In genomic region chr7:5796076-5796475, GRCh38 we compare ENCODE assay signal across 27 cellular contexts.
"Had no signal": no experiment of that assay in that cellular context is flagged by ENCODE, and none has a peak within 500 bp of the region (broad histone marks: within the 10 kb centered on the region; RNA-seq: fewer than 3 reads in every experiment).

No MANE protein-coding gene starts in this region.

- H3K4me1 Mint-ChIP-seq: endodermal cell; stimulated activated effector memory CD8-positive, alpha-beta T cell treated with anti-CD3 and anti-CD28 coated beads, Interleukin-12 subunit alpha, Interleukin-12 subunit beta, amount 100 ng/mL, for 72 hours had no signal

- DNase-seq: colonic mucosa; effector CD8-positive, alpha-beta T cell; endodermal cell; foreskin fibroblast; heart left ventricle; immature natural killer cell; islet precursor cell; kidney glomerular epithelial cell; left ventricle myocardium superior; lower lobe of right lung; natural killer cell; sigmoid colon; stimulated activated CD4-positive, alpha-beta T cell treated with anti-CD3 and anti-CD28 coated beads, Interleukin-2, amount 100 ng/mL, for 24 hours; stimulated activated CD4-positive, alpha-beta T cell treated with anti-CD3 and anti-CD28 coated beads, Interleukin-4, amount 100 ng/mL, for 24 hours; stimulated activated naive CD4-positive, alpha-beta T cell treated with Interleukin-2 at 50 U/mL for 16 hours; stomach; thyroid gland had no signal

- H3K27me3 ChIP-seq: colonic mucosa, gastroesophageal sphincter, heart left ventricle, hepatocyte, right atrium auricular region, sigmoid colon, stomach, thyroid gland had no signal

- H3K9me3 Mint-ChIP-seq: immature natural killer cell; natural killer cell; stimulated activated effector memory CD8-positive, alpha-beta T cell treated with anti-CD3 and anti-CD28 coated beads, Interleukin-12 subunit alpha, Interleukin-12 subunit beta, amount 100 ng/mL, for 72 hours; type B pancreatic cell had no signal

- H3K36me3 Mint-ChIP-seq: immature natural killer cell; natural killer cell; stimulated activated effector memory CD8-positive, alpha-beta T cell treated with anti-CD3 and anti-CD28 coated beads, Interleukin-12 subunit alpha, Interleukin-12 subunit beta, amount 100 ng/mL, for 72 hours; type B pancreatic cell had no signal

- H3K36me3 ChIP-seq: colonic mucosa, gastroesophageal sphincter, heart left ventricle, lower lobe of right lung, prostate gland, right atrium auricular region, sigmoid colon, stomach, thyroid gland had no signal

- H3K9me3 ChIP-seq: colonic mucosa, gastroesophageal sphincter, heart left ventricle, lower lobe of right lung, prostate gland, right atrium auricular region, sigmoid colon, stomach, thyroid gland had no signal

- H3K4me3 ChIP-seq: colonic mucosa, gastroesophageal sphincter, heart left ventricle, hepatocyte, lower lobe of right lung, prostate gland, right atrium auricular region, sigmoid colon, stomach, thyroid gland had no signal

- H3K27ac ChIP-seq: colonic mucosa, epithelial cell of prostate, gastroesophageal sphincter, heart left ventricle, hepatocyte, lower lobe of right lung, parathyroid adenoma, prostate gland, right atrium auricular region, sigmoid colon, stomach, thyroid gland had no signal

- H3K4me2 ChIP-seq: hepatocyte had no signal

- H3K27me3 Mint-ChIP-seq: dendritic cell treated with granulocyte-macrophage colony-stimulating factor and Interleukin-4, amounts not matched to agents 40 ng/mL and 50 ng/mL, for 4 days; type B pancreatic cell had no signal

- H3K27ac Mint-ChIP-seq: dendritic cell treated with granulocyte-macrophage colony-stimulating factor and Interleukin-4, amounts not matched to agents 40 ng/mL and 50 ng/mL, for 4 days; endodermal cell; natural killer cell; stimulated activated effector memory CD8-positive, alpha-beta T cell treated with anti-CD3 and anti-CD28 coated beads, Interleukin-12 subunit alpha, Interleukin-12 subunit beta, amount 100 ng/mL, for 72 hours; type B pancreatic cell had no signal

- H3K79me2 ChIP-seq: hepatocyte, parathyroid adenoma had no signal

- ATAC-seq: esophagus mucosa; gastroesophageal sphincter; heart left ventricle; left ventricle myocardium superior; lower lobe of right lung; natural killer cell; stimulated activated effector memory CD8-positive, alpha-beta T cell treated with anti-CD3 and anti-CD28 coated beads, Interleukin-12 subunit alpha, Interleukin-12 subunit beta, amount 100 ng/mL, for 72 hours had no signal

- H3K4me1 ChIP-seq: colonic mucosa, gastroesophageal sphincter, heart left ventricle, lower lobe of right lung, parathyroid adenoma, prostate gland, right atrium auricular region, sigmoid colon, stomach, thyroid gland had no signal

- H3K4me3 Mint-ChIP-seq: dendritic cell treated with granulocyte-macrophage colony-stimulating factor and Interleukin-4, amounts not matched to agents 40 ng/mL and 50 ng/mL, for 4 days; endodermal cell; immature natural killer cell; natural killer cell; stimulated activated effector memory CD8-positive, alpha-beta T cell treated with anti-CD3 and anti-CD28 coated beads, Interleukin-12 subunit alpha, Interleukin-12 subunit beta, amount 100 ng/mL, for 72 hours; type B pancreatic cell had no signal

- H2AFZ ChIP-seq: hepatocyte, parathyroid adenoma had no signal

- H3K9ac ChIP-seq: parathyroid adenoma had no signal
